ENCODE assay signal across 8 cellular contexts in the genomic region with DNA sequence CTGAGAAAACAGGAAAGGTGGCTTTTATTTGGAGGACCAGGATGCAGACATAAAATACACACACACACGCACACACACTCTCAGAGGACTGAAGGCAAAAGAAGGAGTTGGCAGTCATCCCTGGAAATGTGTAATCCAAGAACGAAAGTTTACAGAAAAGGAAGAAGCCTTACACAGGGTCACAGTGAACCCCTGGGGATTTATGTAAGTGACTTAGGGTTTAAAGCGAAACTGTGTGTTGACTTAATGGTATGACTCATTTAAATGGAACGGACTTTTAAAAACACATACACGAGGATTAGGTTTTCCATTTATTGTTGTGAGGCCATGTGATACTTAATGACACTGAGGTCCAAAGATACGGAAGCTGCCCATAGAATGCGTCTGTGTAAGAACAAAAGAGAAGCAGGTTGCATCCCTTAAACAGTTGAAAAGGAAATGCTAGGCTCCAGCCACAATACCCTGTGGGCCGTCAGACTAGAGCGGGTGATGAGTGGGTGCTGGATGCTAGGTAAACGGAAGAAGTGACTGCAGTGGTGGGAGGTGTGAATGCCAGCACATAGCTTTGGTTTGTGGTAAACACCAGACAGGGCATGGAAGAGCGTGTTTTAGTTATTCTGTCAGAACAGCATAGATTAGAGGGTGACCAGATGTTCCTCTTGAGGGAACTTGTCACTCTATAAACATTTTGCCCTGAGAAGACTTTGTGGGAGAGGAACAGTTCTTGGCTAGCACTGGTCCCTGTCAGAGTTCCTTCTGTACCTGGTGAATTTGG. TPM values are rescaled to one million over a fixed set of nuclear protein-coding genes. Genes with fewer than 3 reads are reported as not detected.
A peak's percentile ranks its signal among the peaks of the same experiment; 100 is the strongest.
DNase-seq lines count a peak whose midpoint lies in the region; ATAC-seq and TF ChIP-seq lines count a peak whose summit lies in the region.

No MANE protein-coding gene starts in this region.

- no peak overlapping the region; a peak in 1 of 22 replicates for H3K9ac ChIP-seq in BLaER1 treated with 17β-estradiol and CSF1 and Interleukin-3, amounts not matched to agents 10 nM and 100 nM
- no peak overlapping the region for H3K9ac ChIP-seq in liver (ENCODE audit: low read depth in 1 of 2, low read length in 2 of 2)

- 67% methylated on average over 11 of the region's 11 CpGs for WGBS in liver

- peaks cover 0 to 6% (median 0%) of the 10 kb centered on the region in 11 experiments; a peak in 1 of 22 replicates for H4K20me1 ChIP-seq in BLaER1 treated with 17β-estradiol and CSF1 and Interleukin-3, amounts not matched to agents 10 nM and 100 nM

- H3K27me3 ChIP-seq in BLaER1 treated with 17β-estradiol and CSF1 and Interleukin-3, amounts not matched to agents 10 nM and 100 nM = peaks cover 0 to 7% (median 0%) of the 10 kb centered on the region in 11 experiments; a peak in 5 of 22 replicates
- no peaks in the 10 kb centered on the region for H3K27me3 ChIP-seq in liver (ENCODE audit: control insufficient read depth in 4 of 4, insufficient read depth in 4 of 4, low read length in 3 of 4)

- DNase-seq in T-helper 1 cell (peak in 4 of 5 donors; percentile 17 to 87 (median 40)), astrocyte of the spinal cord (ENCODE audit: low read depth, low spot score) (peak; percentile 99), retina (no peak)
- DNase-seq in stimulated activated CD8-positive, alpha-beta memory T cell treated with anti-CD3 and anti-CD28 coated beads, Interleukin-12 subunit alpha, Interleukin-12 subunit beta, amount 100 ng/mL, for 24 hours (ENCODE audit: extremely low read depth) = peak; percentile 55

- H3K27ac ChIP-seq in BLaER1 treated with 17β-estradiol and CSF1 and Interleukin-3, amounts not matched to agents 10 nM and 100 nM = 0 out of 22 replicates have a peak overlapping the region, but pooled peaks of 1 of the 11 experiments have one; percentile 4
- H3K27ac ChIP-seq in liver (ENCODE audit: low read depth in 1 of 2, low read length in 2 of 2) = peak overlapping the region; percentile 26 to 47

- TF ChIP-seq CTCF in astrocyte of the spinal cord (IDR thresholded peaks at IDR 0.05; ENCODE audit: low read depth, low read length) (no peak), liver (IDR thresholded peaks at IDR 0.05; ENCODE audit: low read depth, low read length, missing input control) (no peak)

- ATAC-seq in GM19467 (IDR thresholded peaks at IDR 0.05; ENCODE audit: unreplicated experiment) (peak; percentile 95), HG03571 (IDR thresholded peaks at IDR 0.05; ENCODE audit: unreplicated experiment) (peak; percentile 93)

- H3K36me3 ChIP-seq in BLaER1 treated with 17β-estradiol and CSF1 and Interleukin-3, amounts not matched to agents 10 nM and 100 nM = no peaks in the 10 kb centered on the region
- no peaks in the 10 kb centered on the region for H3K36me3 ChIP-seq in liver (ENCODE audit: control insufficient read depth in 4 of 4, insufficient read depth in 3 of 4, low read depth in 1 of 4, low read length in 3 of 4)

- no peaks in the 10 kb centered on the region for H3K9me3 ChIP-seq in BLaER1 treated with 17β-estradiol and CSF1 and Interleukin-3, amounts not matched to agents 10 nM and 100 nM (replicated peaks in 1 of 11)
- no peaks in the 10 kb centered on the region for H3K9me3 ChIP-seq in liver (ENCODE audit: control insufficient read depth in 4 of 4, low read length in 3 of 4)

- peak overlapping the region in 5 of 10 experiments; percentile 15 to 23 (median 17); a peak in 5 of 20 replicates for H3K4me3 ChIP-seq in BLaER1 treated with 17β-estradiol and CSF1 and Interleukin-3, amounts not matched to agents 10 nM and 100 nM
- H3K4me3 ChIP-seq in astrocyte of the spinal cord (ENCODE audit: low read depth, low read length) = no peak overlapping the region
- no peak overlapping the region for H3K4me3 ChIP-seq in liver (ENCODE audit: low read depth in 1 of 3, low read length in 3 of 3)

- peak overlapping the region; percentile 73 to 90 (median 83) for H3K4me2 ChIP-seq in BLaER1 treated with 17β-estradiol and CSF1 and Interleukin-3, amounts not matched to agents 10 nM and 100 nM

- H3K4me1 ChIP-seq in BLaER1 treated with 17β-estradiol and CSF1 and Interleukin-3, amounts not matched to agents 10 nM and 100 nM = peaks cover 19 to 29% (median 25%) of the 10 kb centered on the region in 10 experiments
- H3K4me1 ChIP-seq in liver (ENCODE audit: control insufficient read depth in 4 of 4, insufficient read depth in 4 of 4, low read length in 3 of 4) = no peaks in the 10 kb centered on the region

- TF ChIP-seq RAD21 in liver (IDR thresholded peaks at IDR 0.05) = no peak

- in situ Hi-C loops in astrocyte of the spinal cord (cut with HindIII; ENCODE audit: low sequenced_read_pairs) = no loop called here

TF ChIP-seq in liver, 16 proteins besides CTCF, POLR2A, EP300 and RAD21:
- TF ChIP-seq SP1 (IDR thresholded peaks at IDR 0.05) (peak; percentile 29), FOXA1 (IDR thresholded peaks at IDR 0.05) (no peak), FOXA2 (IDR thresholded peaks at IDR 0.05) (no peak), RXRA (IDR thresholded peaks at IDR 0.05) (peak in 1 of 2 donors; percentile 45), GABPA (IDR thresholded peaks at IDR 0.05 in 1 of 2, conservative IDR thresholded peaks at IDR 0.05 in 1 of 2) (peak in 1 of 2 donors; percentile 23), NR2F2 (IDR thresholded peaks at IDR 0.05) (peak; percentile 85), JUND (IDR thresholded peaks at IDR 0.05) (peak; percentile 83 to 90), TAF1 (conservative IDR thresholded peaks at IDR 0.05) (no peak), HNF4G (IDR thresholded peaks at IDR 0.05) (no peak), YY1 (IDR thresholded peaks at IDR 0.05) (no peak)
- TF ChIP-seq, protein P1, sequence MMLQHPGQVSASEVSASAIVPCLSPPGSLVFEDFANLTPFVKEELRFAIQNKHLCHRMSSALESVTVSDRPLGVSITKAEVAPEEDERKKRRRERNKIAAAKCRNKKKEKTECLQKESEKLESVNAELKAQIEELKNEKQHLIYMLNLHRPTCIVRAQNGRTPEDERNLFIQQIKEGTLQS (IDR thresholded peaks at IDR 0.05) = no peak
- TF ChIP-seq, protein P2, sequence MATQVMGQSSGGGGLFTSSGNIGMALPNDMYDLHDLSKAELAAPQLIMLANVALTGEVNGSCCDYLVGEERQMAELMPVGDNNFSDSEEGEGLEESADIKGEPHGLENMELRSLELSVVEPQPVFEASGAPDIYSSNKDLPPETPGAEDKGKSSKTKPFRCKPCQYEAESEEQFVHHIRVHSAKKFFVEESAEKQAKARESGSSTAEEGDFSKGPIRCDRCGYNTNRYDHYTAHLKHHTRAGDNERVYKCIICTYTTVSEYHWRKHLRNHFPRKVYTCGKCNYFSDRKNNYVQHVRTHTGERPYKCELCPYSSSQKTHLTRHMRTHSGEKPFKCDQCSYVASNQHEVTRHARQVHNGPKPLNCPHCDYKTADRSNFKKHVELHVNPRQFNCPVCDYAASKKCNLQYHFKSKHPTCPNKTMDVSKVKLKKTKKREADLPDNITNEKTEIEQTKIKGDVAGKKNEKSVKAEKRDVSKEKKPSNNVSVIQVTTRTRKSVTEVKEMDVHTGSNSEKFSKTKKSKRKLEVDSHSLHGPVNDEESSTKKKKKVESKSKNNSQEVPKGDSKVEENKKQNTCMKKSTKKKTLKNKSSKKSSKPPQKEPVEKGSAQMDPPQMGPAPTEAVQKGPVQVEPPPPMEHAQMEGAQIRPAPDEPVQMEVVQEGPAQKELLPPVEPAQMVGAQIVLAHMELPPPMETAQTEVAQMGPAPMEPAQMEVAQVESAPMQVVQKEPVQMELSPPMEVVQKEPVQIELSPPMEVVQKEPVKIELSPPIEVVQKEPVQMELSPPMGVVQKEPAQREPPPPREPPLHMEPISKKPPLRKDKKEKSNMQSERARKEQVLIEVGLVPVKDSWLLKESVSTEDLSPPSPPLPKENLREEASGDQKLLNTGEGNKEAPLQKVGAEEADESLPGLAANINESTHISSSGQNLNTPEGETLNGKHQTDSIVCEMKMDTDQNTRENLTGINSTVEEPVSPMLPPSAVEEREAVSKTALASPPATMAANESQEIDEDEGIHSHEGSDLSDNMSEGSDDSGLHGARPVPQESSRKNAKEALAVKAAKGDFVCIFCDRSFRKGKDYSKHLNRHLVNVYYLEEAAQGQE (IDR thresholded peaks at IDR 0.05) = no peak
- TF ChIP-seq, protein P3, sequence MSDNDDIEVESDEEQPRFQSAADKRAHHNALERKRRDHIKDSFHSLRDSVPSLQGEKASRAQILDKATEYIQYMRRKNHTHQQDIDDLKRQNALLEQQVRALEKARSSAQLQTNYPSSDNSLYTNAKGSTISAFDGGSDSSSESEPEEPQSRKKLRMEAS (IDR thresholded peaks at IDR 0.05) = no peak

RNA-seq across cellular contexts. Expression of a gene that starts 21.6 kb away (rescaled TPM):
- 1 to 10 TPM; 6.3 to 8.9 TPM for total RNA-seq in liver
- 1 to 10 TPM; 3.1 to 8.8 TPM for polyA plus RNA-seq in liver

RNA-seq across cellular contexts. Expression of a gene that starts 38.6 kb away (rescaled TPM):
- total RNA-seq in liver = 1 to 10 TPM; 6.1 to 8.3 TPM
- polyA plus RNA-seq in liver = 10 to 100 TPM in 1 of 2 donors, 1 to 10 TPM in 1; 6.2 to 10.9 TPM
